ENCODE assay signal across 10 cellular contexts in genomic region chr19:40754611-40755247, GRCh38. TPM values are rescaled to one million over a fixed set of nuclear protein-coding genes. Genes with fewer than 3 reads are reported as not detected.
DNase-seq lines count a peak whose midpoint lies in the region; ATAC-seq, FAIRE-seq and TF ChIP-seq lines count a peak whose summit lies in the region.
"Had no signal": no experiment of that assay in that cellular context is flagged by ENCODE, and none has a peak within 500 bp of the region (broad histone marks: within the 10 kb centered on the region; RNA-seq: fewer than 3 reads in every experiment).

No MANE protein-coding gene starts in this region.

- DNase-seq in CD14-positive monocyte (ENCODE audit: low spot score), result peak; percentile 62
- DNase-seq in NOMO-1 treated with dmso at 0.1 percent for 144 hours (lab: John Stamatoyannopoulos, UW; ENCODE audit: unreplicated experiment), result peak; percentile 32
- DNase-seq in astrocyte (ENCODE audit: low read depth), result no peak
- no peak for DNase-seq in neural crest cell (ENCODE audit: low read depth, low spot score)
- no peak for DNase-seq in mucosa of gallbladder (ENCODE audit: low spot score)

- peaks cover 36 to 47% of the 10 kb centered on the region in 2 donors for H3K36me3 Mint-ChIP-seq in CD14-positive monocyte
- peaks cover 24% of the 10 kb centered on the region for H3K36me3 Mint-ChIP-seq in astrocyte (ENCODE audit: low read depth, unreplicated experiment)
- peaks cover 30% of the 10 kb centered on the region for H3K36me3 Mint-ChIP-seq in neural crest cell (ENCODE audit: low read depth)

- peaks cover 19% of the 10 kb centered on the region for H3K4me1 ChIP-seq in astrocyte (ENCODE audit: insufficient read depth, low read length)

- peak overlapping the region; percentile 52 for H3K9ac ChIP-seq in astrocyte (ENCODE audit: low read length)

- H3K4me1 Mint-ChIP-seq in CD14-positive monocyte (peaks cover 52% of the 10 kb centered on the region), astrocyte (ENCODE audit: low read depth, unreplicated experiment) (peaks cover 22% of the 10 kb centered on the region), neural crest cell (peaks cover 43% of the 10 kb centered on the region)

- intact Hi-C loops in CD14-positive monocyte (cut with micrococcal nuclease), result loop anchor here (5.0 to 10.0 kb wide), 2 partner anchors 43 to 50 kb away; partner anchors contain the start of gene EGLN2 (in 1 of the 2)

- H3K27me3 Mint-ChIP-seq in CD14-positive monocyte (ENCODE audit: low read depth in 3 of 3) (peaks cover 0 to 5% (median 0%) of the 10 kb centered on the region in 3 donors), astrocyte (ENCODE audit: low read depth, unreplicated experiment) (no peaks in the 10 kb centered on the region), neural crest cell (ENCODE audit: low read depth) (peaks cover 4% of the 10 kb centered on the region)

- no peaks in the 10 kb centered on the region for H3K27me3 ChIP-seq in astrocyte (ENCODE audit: insufficient read depth, low read length)

- H3K27ac ChIP-seq in astrocyte (ENCODE audit: low read depth, low read length), result no peak overlapping the region

- H3K4me3 Mint-ChIP-seq in CD14-positive monocyte (peak overlapping the region; percentile 75 to 80), astrocyte (ENCODE audit: unreplicated experiment) (peak overlapping the region; percentile 52), neural crest cell (peak overlapping the region; percentile 54)

- ATAC-seq in GM21528 (IDR thresholded peaks at IDR 0.05; ENCODE audit: low FRiP score, unreplicated experiment) (no peak), GM21619 (IDR thresholded peaks at IDR 0.05; ENCODE audit: unreplicated experiment) (no peak), HG03175 (IDR thresholded peaks at IDR 0.05; ENCODE audit: unreplicated experiment) (no peak)

- peaks cover 10% of the 10 kb centered on the region for H3K36me3 ChIP-seq in astrocyte (ENCODE audit: insufficient read depth, low read length)

- peak overlapping the region; percentile 51 for H3K4me2 ChIP-seq in astrocyte (ENCODE audit: low read length)

- H3K27ac Mint-ChIP-seq in CD14-positive monocyte (peak overlapping the region; percentile 91 to 99 (median 95)), astrocyte (ENCODE audit: unreplicated experiment) (peak overlapping the region; percentile 70), neural crest cell (ENCODE audit: unreplicated experiment) (no peak overlapping the region)

- peaks cover 51% of the 10 kb centered on the region for H4K20me1 ChIP-seq in astrocyte (ENCODE audit: insufficient read depth, low read length)

- H3K9me3 Mint-ChIP-seq in CD14-positive monocyte (no peaks in the 10 kb centered on the region), astrocyte (ENCODE audit: unreplicated experiment) (no peaks in the 10 kb centered on the region), neural crest cell (no peaks in the 10 kb centered on the region)

- no peak overlapping the region for H3K4me3 ChIP-seq in astrocyte (ENCODE audit: insufficient read depth, low read depth, low read length)

- H2AFZ ChIP-seq in astrocyte (ENCODE audit: low read depth, low read length), result no peak overlapping the region

- no peak for FAIRE-seq in astrocyte (lab: Jason Lieb, UNC)

- TF ChIP-seq CTCF in CD14-positive monocyte (IDR thresholded peaks at IDR 0.05) (no peak), astrocyte (IDR thresholded peaks at IDR 0.05; ENCODE audit: insufficient read depth, low read depth, low read length) (no peak), neural crest cell (conservative IDR thresholded peaks at IDR 0.05) (no peak)

- peaks cover 80% of the 10 kb centered on the region for H3K79me2 ChIP-seq in astrocyte (ENCODE audit: insufficient read depth, low read length)

- H3K9me3 ChIP-seq in astrocyte (ENCODE audit: insufficient read depth, low read depth, low read length), result no peaks in the 10 kb centered on the region

RNA-seq across cellular contexts. Expression of gene SNRPA, which starts 3.7 kb away (rescaled TPM):
- 10 to 100 TPM; 27.9 to 44.2 TPM for polyA plus RNA-seq in CD14-positive monocyte
- total RNA-seq in astrocyte (60.0 and 67.0 TPM in 2 replicates), neural crest cell (213 and 214 TPM in 2 replicates), mucosa of gallbladder (58.1 TPM)

RNA-seq across cellular contexts. Expression of gene ACTMAP, which starts 4.5 kb away (rescaled TPM):
- polyA plus RNA-seq in CD14-positive monocyte, result 1 to 10 TPM; 4.3 to 8.5 TPM
- total RNA-seq in astrocyte, result 9.6 and 10.1 TPM in 2 replicates
- total RNA-seq in neural crest cell, result 22.7 and 25.1 TPM in 2 replicates
- total RNA-seq in mucosa of gallbladder, result 11.6 TPM

RNA-seq across cellular contexts. Expression of gene MIA, which starts 20.6 kb away (rescaled TPM):
- not detected for polyA plus RNA-seq in CD14-positive monocyte
- total RNA-seq in astrocyte (2.5 TPM in 2 replicates), neural crest cell (6.9 and 9.9 TPM in 2 replicates), mucosa of gallbladder (4.5 TPM)
- total RNA-seq: mononuclear cell; T-helper 1 cell treated with Interleukin-12 subunit alpha and Interleukin-12 subunit beta and Interleukin-4 antibody, amounts not matched to agents 30 ng/mL and 1 ng/mL, for 36 hours had no signal

RNA-seq across cellular contexts. Expression of gene RAB4B, which starts 23.3 kb away (rescaled TPM):
- polyA plus RNA-seq in CD14-positive monocyte, result 100 to 1,000 TPM in 1 of 2 donors, 10 to 100 TPM in 1; 89.4 to 108 TPM
- total RNA-seq in astrocyte (18.8 and 21.0 TPM in 2 replicates), neural crest cell (14.1 and 15.2 TPM in 2 replicates), mucosa of gallbladder (54.4 TPM)

RNA-seq across cellular contexts. Expression of gene ITPKC, which starts 37.8 kb away (rescaled TPM):
- polyA plus RNA-seq in CD14-positive monocyte, result 1 to 10 TPM; 2.7 to 2.9 TPM
- total RNA-seq in astrocyte (19.0 and 19.7 TPM in 2 replicates), neural crest cell (12.8 and 13.9 TPM in 2 replicates), mucosa of gallbladder (21.4 TPM)

Comparison
In these comparisons a context has a peak if more than half of its experiments do, and no peak if none do; other contexts are left out.
1. DNase-seq: peak in CD14-positive monocyte (single experiment) and NOMO-1 treated with dmso at 0.1 percent for 144 hours (single experiment); none in astrocyte (single experiment), neural crest cell (single experiment) and mucosa of gallbladder (single experiment).
2. Peak in every context shown above with its lines, with median percentiles within 50 percentile points of each other: H3K4me3 Mint-ChIP-seq.